Comparison of ENCODE assay signal across 23 cellular contexts in the genomic region with DNA sequence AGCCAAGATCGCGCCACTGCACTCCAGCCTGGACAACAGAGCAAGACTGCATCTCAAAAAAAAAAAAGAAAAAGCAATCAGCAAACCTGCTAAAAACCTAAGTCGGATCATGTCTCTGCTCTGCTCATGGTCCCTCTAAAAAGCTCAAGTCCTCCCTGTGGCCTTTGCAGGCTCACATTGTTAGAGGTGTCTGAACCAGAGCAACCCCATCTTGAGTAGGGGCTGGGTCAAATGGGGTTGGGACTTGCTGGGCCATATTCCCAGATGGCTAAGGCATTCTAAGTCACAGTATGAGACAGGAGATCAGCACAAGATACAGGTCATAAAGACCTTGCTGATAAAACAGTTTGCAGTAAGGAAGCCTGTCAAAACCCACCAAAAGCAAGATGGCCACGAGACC. TPM values are rescaled to one million over a fixed set of nuclear protein-coding genes. Genes with fewer than 3 reads are reported as not detected.
"Had no signal": no experiment of that assay in that cellular context is flagged by ENCODE, and none has a peak within 500 bp of the region (broad histone marks: within the 10 kb centered on the region; RNA-seq: fewer than 3 reads in every experiment).

No MANE protein-coding gene starts in this region.

- H3K4me3 Mint-ChIP-seq: activated CD8-positive, alpha-beta T cell treated with anti-CD3 and anti-CD28 coated beads, Interleukin-2, amount 10 ng/mL, durations not matched to agents 7 days and 5 days; activated naive CD8-positive, alpha-beta T cell treated with anti-CD3 and anti-CD28 coated beads, Interleukin-2, amount 10 ng/mL, durations not matched to agents 7 days and 5 days; T-helper 1 cell treated with Interleukin-12 subunit alpha and Interleukin-12 subunit beta and Interleukin-4 antibody, amounts not matched to agents 30 μg/mL and 1 μg/mL, for 36 hours had no signal

- H3K36me3 Mint-ChIP-seq: activated naive CD8-positive, alpha-beta T cell treated with anti-CD3 and anti-CD28 coated beads, Interleukin-2, amount 10 ng/mL, durations not matched to agents 7 days and 5 days had no signal

- H3K27ac Mint-ChIP-seq: activated CD8-positive, alpha-beta T cell treated with anti-CD3 and anti-CD28 coated beads, Interleukin-2, amount 10 ng/mL, durations not matched to agents 7 days and 5 days; activated naive CD8-positive, alpha-beta T cell treated with anti-CD3 and anti-CD28 coated beads, Interleukin-2, amount 10 ng/mL, durations not matched to agents 7 days and 5 days; T-helper 1 cell treated with Interleukin-12 subunit alpha and Interleukin-12 subunit beta and Interleukin-4 antibody, amounts not matched to agents 30 μg/mL and 1 μg/mL, for 36 hours had no signal

- DNase-seq: activated CD4-positive, alpha-beta T cell treated with anti-CD3 and anti-CD28 coated beads for 48 hours; activated CD4-positive, alpha-beta T cell treated with anti-CD3 and anti-CD28 coated beads, Interleukin-2, amount 50 U/mL, for 4 hours; activated CD4-positive, CD25-positive, alpha-beta regulatory T cell treated with anti-CD3 and anti-CD28 coated beads, Interleukin-2, amount 50 U/mL, for 72 hours; activated CD8-positive, alpha-beta memory T cell treated with anti-CD3 and anti-CD28 coated beads, Interleukin-2, amount 50 U/mL, for 48 hours; activated CD8-positive, alpha-beta T cell treated with anti-CD3 and anti-CD28 coated beads, Interleukin-2, amount 10 ng/mL, durations not matched to agents 7 days and 5 days; activated naive CD4-positive, alpha-beta T cell treated with anti-CD3 and anti-CD28 coated beads, Interleukin-2, amount 50 U/mL, for 16 hours; activated naive CD8-positive, alpha-beta T cell treated with anti-CD3 and anti-CD28 coated beads, Interleukin-2, amount 10 ng/mL, durations not matched to agents 7 days and 5 days; activated T-cell treated with anti-CD3 and anti-CD28 coated beads, Interleukin-2, amount 50 U/mL, for 1 hour; adrenal gland; anterior cingulate cortex; MG63; NCI-H1105 treated with DMSO at 0.1 percent for 48 hours; NCI-H1436 treated with DMSO at 0.1 percent for 48 hours; NCI-H187; NCI-H2081; NCI-H510A treated with DMSO at 0.1 percent for 48 hours; NCI-H69; NK-92 treated with Interleukin-12 subunit alpha and Interleukin-12 subunit beta, amount 100 ng/mL, for 24 hours; Peyer's patch; Right ventricle myocardium superior had no signal

- ATAC-seq: activated CD8-positive, alpha-beta T cell treated with anti-CD3 and anti-CD28 coated beads, Interleukin-2, amount 10 ng/mL, durations not matched to agents 7 days and 5 days had no signal

- H3K36me3 ChIP-seq: adrenal gland, breast epithelium, MG63, Peyer's patch had no signal

- H3K9me3 Mint-ChIP-seq: activated naive CD8-positive, alpha-beta T cell treated with anti-CD3 and anti-CD28 coated beads, Interleukin-2, amount 10 ng/mL, durations not matched to agents 7 days and 5 days; T-helper 1 cell treated with Interleukin-12 subunit alpha and Interleukin-12 subunit beta and Interleukin-4 antibody, amounts not matched to agents 30 μg/mL and 1 μg/mL, for 36 hours had no signal

- H3K4me3 ChIP-seq: adrenal gland, breast epithelium, MG63, Peyer's patch had no signal

- H3K9me3 ChIP-seq: adrenal gland, breast epithelium, MG63, Peyer's patch had no signal

- H3K27ac ChIP-seq: adrenal gland, breast epithelium, Peyer's patch, RWPE1 had no signal

RNA-seq across cellular contexts. Expression of a gene that starts 3.0 kb away (rescaled TPM):
- total RNA-seq: Peyer's patch had no signal
